In genomic region chr5:141806626-141807025, GRCh38 we compare ENCODE assay signal across 1 cellular context.
A peak's percentile ranks its signal among the peaks of the same experiment; 100 is the strongest.
TF ChIP-seq lines count a peak whose summit lies in the region.

No MANE protein-coding gene starts in this region.

TF ChIP-seq in H1, 55 proteins besides CTCF, POLR2A, EP300 and RAD21:
- TF ChIP-seq TCF12 (IDR thresholded peaks at IDR 0.05; ENCODE audit: low read depth, low read length) (0 out of 2 replicates have a peak, but pooled peaks have one; percentile 20), EGR1 (IDR thresholded peaks at IDR 0.05; ENCODE audit: borderline replicate concordance, low read depth, low read length) (no peak), SIN3A (conservative IDR thresholded peaks at IDR 0.05 in 1 of 2, IDR thresholded peaks at IDR 0.05 in 1 of 2; ENCODE audit: low read depth in 1 of 2, low read length in 2 of 2) (no peak), SRF (IDR thresholded peaks at IDR 0.05; ENCODE audit: low read depth, low read length) (no peak), EZH2 (IDR thresholded peaks at IDR 0.05; ENCODE audit: low read depth, low read length, severe bottlenecking) (no peak), TEAD4 (IDR thresholded peaks at IDR 0.05; ENCODE audit: low read depth, low read length) (no peak)
TF ChIP-seq in H1: peak in this region for 1.
